Comparison of ENCODE assay signal across 25 cellular contexts in the genomic region with DNA sequence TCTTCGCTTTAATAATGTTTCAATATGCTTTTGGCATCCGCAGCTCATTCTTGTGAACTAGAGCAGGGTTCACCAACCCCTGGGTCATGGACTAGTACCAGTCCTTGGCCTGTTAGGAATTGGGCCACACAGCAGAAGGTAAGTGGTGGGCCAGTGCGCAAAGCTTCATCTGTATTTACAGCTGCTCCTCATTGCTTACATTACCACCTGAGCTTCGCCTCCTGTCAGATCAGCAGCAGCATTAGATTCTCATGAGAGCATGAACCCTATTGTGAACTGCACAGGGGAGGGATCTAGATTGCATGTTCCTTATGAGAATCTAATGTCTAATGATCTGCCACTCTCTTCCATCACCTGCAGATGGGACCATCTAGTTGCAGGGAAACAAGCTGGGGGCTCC.
"Had no signal": no experiment of that assay in that cellular context is flagged by ENCODE, and none has a peak within 500 bp of the region (broad histone marks: within the 10 kb centered on the region; RNA-seq: fewer than 3 reads in every experiment).

No MANE protein-coding gene starts in this region.

- H3K4me3 ChIP-seq: pancreas, prostate gland, right lobe of liver, sigmoid colon, stomach, thoracic aorta, thyroid gland, tibial nerve, upper lobe of right lung, uterus had no signal

- H3K36me3 ChIP-seq: neutrophil, pancreas, prostate gland, right lobe of liver, sigmoid colon, stomach, thoracic aorta, thyroid gland, tibial nerve, upper lobe of right lung, uterus had no signal

- H3K27ac ChIP-seq: neutrophil, pancreas, prostate gland, right lobe of liver, sigmoid colon, stomach, thoracic aorta, thyroid gland, tibial nerve, upper lobe of right lung, uterus had no signal

- ATAC-seq: naive thymus-derived CD8-positive, alpha-beta T cell; natural killer cell treated with Interleukin-12 subunit alpha and Interleukin-12 subunit beta and Interleukin-15 and Interleukin-18, amount 100 ng/mL, for 72 hours; pancreas; right cardiac atrium; right lobe of liver; stimulated activated effector memory CD8-positive, alpha-beta T cell treated with anti-CD3 and anti-CD28 coated beads, Interleukin-12 subunit alpha, Interleukin-12 subunit beta, amount 100 ng/mL, for 72 hours; stimulated activated naive B cell treated with anti-CD40 and anti-IgM and Interleukin-4, amounts not matched to agents 10 μg/mL and 1 μg/mL and 100 μg/mL, for 72 hours; upper lobe of right lung had no signal

- H3K4me1 ChIP-seq: pancreas, prostate gland, right lobe of liver, sigmoid colon, stomach, tibial nerve, upper lobe of right lung, uterus had no signal

- H3K9me3 ChIP-seq: neutrophil, pancreas, prostate gland, right lobe of liver, sigmoid colon, stomach, thoracic aorta, thyroid gland, tibial nerve, upper lobe of right lung, uterus had no signal

- H3K27me3 ChIP-seq: neutrophil, pancreas, right lobe of liver, sigmoid colon, thyroid gland, tibial nerve, upper lobe of right lung, uterus had no signal

- DNase-seq: naive thymus-derived CD8-positive, alpha-beta T cell; nephron progenitor cell; nucleus accumbens; pancreas; retina; right cardiac atrium; right lobe of liver; sigmoid colon; small intestine; stimulated activated CD4-positive, alpha-beta T cell treated with anti-CD3 and anti-CD28 coated beads, Interleukin-15, amount 100 ng/mL, for 24 hours; stimulated activated CD4-positive, alpha-beta T cell treated with anti-CD3 and anti-CD28 coated beads, Interleukin-2, amount 100 ng/mL, for 24 hours; stimulated activated CD4-positive, alpha-beta T cell treated with anti-CD3 and anti-CD28 coated beads, Interleukin-2, amount 100 ng/mL, for 48 hours; stimulated activated CD4-positive, alpha-beta T cell treated with anti-CD3 and anti-CD28 coated beads, Interleukin-4, amount 100 ng/mL, for 24 hours; stimulated activated naive B cell treated with anti-CD40 and anti-IgM and Interleukin-4, amounts not matched to agents 10 μg/mL and 1 μg/mL and 100 μg/mL, for 72 hours; stimulated activated naive CD4-positive, alpha-beta T cell treated with Interleukin-2 at 50 U/mL for 16 hours; stomach; thyroid gland; upper lobe of right lung; uterus had no signal
